In genomic region chr5:93621340-93621872, GRCh38 we compare ENCODE assay signal across 1 cellular context.
TF ChIP-seq lines count a peak whose summit lies in the region.

No MANE protein-coding gene starts in this region.

TF ChIP-seq in GM12878, 131 proteins besides CTCF, POLR2A, EP300 and RAD21 (continued from another document):
- no peak for TF ChIP-seq ELK1 (IDR thresholded peaks at IDR 0.05; ENCODE audit: low read depth, low read length)
- TF ChIP-seq EED (IDR thresholded peaks at IDR 0.05; ENCODE audit: low read depth): 0 out of 2 replicates have a peak, but pooled peaks have one; percentile 26
- no peak for TF ChIP-seq EGR1 (IDR thresholded peaks at IDR 0.05; ENCODE audit: borderline replicate concordance in 1 of 2, low read depth in 2 of 2, low read length in 2 of 2)
- TF ChIP-seq SUZ12 (IDR thresholded peaks at IDR 0.05; ENCODE audit: unreplicated experiment): no peak
